ENCODE assay signal across 2 cellular contexts in the genomic region with DNA sequence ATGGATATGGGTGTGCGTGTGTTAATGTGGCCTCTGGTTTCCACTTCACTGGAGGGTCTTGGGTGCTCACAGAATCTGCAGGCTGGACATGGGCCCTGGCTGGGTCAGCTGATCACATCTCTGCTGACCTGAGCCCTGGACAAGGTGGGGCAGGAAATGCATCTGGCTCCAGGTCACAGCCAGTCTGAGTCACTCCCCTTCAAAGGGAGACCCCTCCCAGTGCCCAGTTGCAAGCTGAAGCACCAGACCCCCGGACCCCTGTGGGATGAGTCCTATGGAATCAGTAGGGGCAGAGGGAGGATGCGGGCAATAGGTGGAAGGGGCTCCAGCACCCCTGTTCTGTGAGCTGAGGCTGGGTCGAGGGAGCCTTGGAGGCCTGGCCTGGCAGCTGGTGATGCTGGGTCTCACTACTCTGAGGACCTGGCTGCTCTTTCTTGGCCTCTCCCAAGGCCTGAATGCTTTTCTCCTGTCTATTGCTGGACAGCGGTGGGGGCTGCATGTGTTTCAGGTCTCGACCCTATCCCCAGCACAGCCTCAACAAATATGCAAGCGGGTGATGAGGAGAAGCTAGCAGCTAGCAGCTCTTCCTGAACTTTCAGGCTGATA.
TF ChIP-seq lines count a peak whose summit lies in the region.

No MANE protein-coding gene starts in this region.

TF ChIP-seq in IMR-90, 13 proteins besides CTCF, POLR2A, EP300 and RAD21:
- no peak for TF ChIP-seq RFX5 (IDR thresholded peaks at IDR 0.05; ENCODE audit: low read depth, low read length)
- TF ChIP-seq CEBPB (IDR thresholded peaks at IDR 0.05; ENCODE audit: low read depth, low read length), result no peak
- TF ChIP-seq SMC3 (IDR thresholded peaks at IDR 0.05; ENCODE audit: low read depth, low read length), result no peak
- TF ChIP-seq FOS (IDR thresholded peaks at IDR 0.05; ENCODE audit: low read depth, low read length), result no peak
- TF ChIP-seq RCOR1 (IDR thresholded peaks at IDR 0.05; ENCODE audit: insufficient replicate concordance, low read length), result no peak
- no peak for TF ChIP-seq CHD1 (IDR thresholded peaks at IDR 0.05; ENCODE audit: low read depth, low read length)
- TF ChIP-seq MXI1 (IDR thresholded peaks at IDR 0.05; ENCODE audit: borderline replicate concordance, low read depth, low read length), result no peak
- TF ChIP-seq, protein P1, sequence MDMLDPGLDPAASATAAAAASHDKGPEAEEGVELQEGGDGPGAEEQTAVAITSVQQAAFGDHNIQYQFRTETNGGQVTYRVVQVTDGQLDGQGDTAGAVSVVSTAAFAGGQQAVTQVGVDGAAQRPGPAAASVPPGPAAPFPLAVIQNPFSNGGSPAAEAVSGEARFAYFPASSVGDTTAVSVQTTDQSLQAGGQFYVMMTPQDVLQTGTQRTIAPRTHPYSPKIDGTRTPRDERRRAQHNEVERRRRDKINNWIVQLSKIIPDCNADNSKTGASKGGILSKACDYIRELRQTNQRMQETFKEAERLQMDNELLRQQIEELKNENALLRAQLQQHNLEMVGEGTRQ (IDR thresholded peaks at IDR 0.05; ENCODE audit: low read depth, low read length), result no peak
- TF ChIP-seq MAZ (IDR thresholded peaks at IDR 0.05; ENCODE audit: borderline replicate concordance, low read depth, low read length), result no peak
- TF ChIP-seq, protein P2, sequence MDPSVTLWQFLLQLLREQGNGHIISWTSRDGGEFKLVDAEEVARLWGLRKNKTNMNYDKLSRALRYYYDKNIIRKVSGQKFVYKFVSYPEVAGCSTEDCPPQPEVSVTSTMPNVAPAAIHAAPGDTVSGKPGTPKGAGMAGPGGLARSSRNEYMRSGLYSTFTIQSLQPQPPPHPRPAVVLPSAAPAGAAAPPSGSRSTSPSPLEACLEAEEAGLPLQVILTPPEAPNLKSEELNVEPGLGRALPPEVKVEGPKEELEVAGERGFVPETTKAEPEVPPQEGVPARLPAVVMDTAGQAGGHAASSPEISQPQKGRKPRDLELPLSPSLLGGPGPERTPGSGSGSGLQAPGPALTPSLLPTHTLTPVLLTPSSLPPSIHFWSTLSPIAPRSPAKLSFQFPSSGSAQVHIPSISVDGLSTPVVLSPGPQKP (IDR thresholded peaks at IDR 0.05; ENCODE audit: borderline replicate concordance, low read depth, low read length), result no peak
- TF ChIP-seq BHLHE40 (IDR thresholded peaks at IDR 0.05; ENCODE audit: low read depth, low read length), result no peak
- no peak for TF ChIP-seq MAFK (IDR thresholded peaks at IDR 0.05; ENCODE audit: low read depth, low read length)
- no peak for TF ChIP-seq NFE2L2 (IDR thresholded peaks at IDR 0.05; ENCODE audit: low read depth, low read length)

TF ChIP-seq in H1, 55 proteins besides CTCF, POLR2A, EP300 and RAD21:
- TF ChIP-seq, protein P3, sequence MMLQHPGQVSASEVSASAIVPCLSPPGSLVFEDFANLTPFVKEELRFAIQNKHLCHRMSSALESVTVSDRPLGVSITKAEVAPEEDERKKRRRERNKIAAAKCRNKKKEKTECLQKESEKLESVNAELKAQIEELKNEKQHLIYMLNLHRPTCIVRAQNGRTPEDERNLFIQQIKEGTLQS (IDR thresholded peaks at IDR 0.05; ENCODE audit: insufficient read depth, low read depth, low read length), result no peak
- TF ChIP-seq TBP (IDR thresholded peaks at IDR 0.05; ENCODE audit: low read depth, low read length) (no peak), SIRT6 (IDR thresholded peaks at IDR 0.05; ENCODE audit: low read length) (no peak), EZH2 (IDR thresholded peaks at IDR 0.05; ENCODE audit: low read depth, low read length, severe bottlenecking) (no peak)
- TF ChIP-seq, protein P4, sequence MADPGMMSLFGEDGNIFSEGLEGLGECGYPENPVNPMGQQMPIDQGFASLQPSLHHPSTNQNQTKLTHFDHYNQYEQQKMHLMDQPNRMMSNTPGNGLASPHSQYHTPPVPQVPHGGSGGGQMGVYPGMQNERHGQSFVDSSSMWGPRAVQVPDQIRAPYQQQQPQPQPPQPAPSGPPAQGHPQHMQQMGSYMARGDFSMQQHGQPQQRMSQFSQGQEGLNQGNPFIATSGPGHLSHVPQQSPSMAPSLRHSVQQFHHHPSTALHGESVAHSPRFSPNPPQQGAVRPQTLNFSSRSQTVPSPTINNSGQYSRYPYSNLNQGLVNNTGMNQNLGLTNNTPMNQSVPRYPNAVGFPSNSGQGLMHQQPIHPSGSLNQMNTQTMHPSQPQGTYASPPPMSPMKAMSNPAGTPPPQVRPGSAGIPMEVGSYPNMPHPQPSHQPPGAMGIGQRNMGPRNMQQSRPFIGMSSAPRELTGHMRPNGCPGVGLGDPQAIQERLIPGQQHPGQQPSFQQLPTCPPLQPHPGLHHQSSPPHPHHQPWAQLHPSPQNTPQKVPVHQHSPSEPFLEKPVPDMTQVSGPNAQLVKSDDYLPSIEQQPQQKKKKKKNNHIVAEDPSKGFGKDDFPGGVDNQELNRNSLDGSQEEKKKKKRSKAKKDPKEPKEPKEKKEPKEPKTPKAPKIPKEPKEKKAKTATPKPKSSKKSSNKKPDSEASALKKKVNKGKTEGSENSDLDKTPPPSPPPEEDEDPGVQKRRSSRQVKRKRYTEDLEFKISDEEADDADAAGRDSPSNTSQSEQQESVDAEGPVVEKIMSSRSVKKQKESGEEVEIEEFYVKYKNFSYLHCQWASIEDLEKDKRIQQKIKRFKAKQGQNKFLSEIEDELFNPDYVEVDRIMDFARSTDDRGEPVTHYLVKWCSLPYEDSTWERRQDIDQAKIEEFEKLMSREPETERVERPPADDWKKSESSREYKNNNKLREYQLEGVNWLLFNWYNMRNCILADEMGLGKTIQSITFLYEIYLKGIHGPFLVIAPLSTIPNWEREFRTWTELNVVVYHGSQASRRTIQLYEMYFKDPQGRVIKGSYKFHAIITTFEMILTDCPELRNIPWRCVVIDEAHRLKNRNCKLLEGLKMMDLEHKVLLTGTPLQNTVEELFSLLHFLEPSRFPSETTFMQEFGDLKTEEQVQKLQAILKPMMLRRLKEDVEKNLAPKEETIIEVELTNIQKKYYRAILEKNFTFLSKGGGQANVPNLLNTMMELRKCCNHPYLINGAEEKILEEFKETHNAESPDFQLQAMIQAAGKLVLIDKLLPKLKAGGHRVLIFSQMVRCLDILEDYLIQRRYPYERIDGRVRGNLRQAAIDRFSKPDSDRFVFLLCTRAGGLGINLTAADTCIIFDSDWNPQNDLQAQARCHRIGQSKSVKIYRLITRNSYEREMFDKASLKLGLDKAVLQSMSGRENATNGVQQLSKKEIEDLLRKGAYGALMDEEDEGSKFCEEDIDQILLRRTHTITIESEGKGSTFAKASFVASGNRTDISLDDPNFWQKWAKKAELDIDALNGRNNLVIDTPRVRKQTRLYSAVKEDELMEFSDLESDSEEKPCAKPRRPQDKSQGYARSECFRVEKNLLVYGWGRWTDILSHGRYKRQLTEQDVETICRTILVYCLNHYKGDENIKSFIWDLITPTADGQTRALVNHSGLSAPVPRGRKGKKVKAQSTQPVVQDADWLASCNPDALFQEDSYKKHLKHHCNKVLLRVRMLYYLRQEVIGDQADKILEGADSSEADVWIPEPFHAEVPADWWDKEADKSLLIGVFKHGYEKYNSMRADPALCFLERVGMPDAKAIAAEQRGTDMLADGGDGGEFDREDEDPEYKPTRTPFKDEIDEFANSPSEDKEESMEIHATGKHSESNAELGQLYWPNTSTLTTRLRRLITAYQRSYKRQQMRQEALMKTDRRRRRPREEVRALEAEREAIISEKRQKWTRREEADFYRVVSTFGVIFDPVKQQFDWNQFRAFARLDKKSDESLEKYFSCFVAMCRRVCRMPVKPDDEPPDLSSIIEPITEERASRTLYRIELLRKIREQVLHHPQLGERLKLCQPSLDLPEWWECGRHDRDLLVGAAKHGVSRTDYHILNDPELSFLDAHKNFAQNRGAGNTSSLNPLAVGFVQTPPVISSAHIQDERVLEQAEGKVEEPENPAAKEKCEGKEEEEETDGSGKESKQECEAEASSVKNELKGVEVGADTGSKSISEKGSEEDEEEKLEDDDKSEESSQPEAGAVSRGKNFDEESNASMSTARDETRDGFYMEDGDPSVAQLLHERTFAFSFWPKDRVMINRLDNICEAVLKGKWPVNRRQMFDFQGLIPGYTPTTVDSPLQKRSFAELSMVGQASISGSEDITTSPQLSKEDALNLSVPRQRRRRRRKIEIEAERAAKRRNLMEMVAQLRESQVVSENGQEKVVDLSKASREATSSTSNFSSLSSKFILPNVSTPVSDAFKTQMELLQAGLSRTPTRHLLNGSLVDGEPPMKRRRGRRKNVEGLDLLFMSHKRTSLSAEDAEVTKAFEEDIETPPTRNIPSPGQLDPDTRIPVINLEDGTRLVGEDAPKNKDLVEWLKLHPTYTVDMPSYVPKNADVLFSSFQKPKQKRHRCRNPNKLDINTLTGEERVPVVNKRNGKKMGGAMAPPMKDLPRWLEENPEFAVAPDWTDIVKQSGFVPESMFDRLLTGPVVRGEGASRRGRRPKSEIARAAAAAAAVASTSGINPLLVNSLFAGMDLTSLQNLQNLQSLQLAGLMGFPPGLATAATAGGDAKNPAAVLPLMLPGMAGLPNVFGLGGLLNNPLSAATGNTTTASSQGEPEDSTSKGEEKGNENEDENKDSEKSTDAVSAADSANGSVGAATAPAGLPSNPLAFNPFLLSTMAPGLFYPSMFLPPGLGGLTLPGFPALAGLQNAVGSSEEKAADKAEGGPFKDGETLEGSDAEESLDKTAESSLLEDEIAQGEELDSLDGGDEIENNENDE (IDR thresholded peaks at IDR 0.05; ENCODE audit: insufficient replicate concordance, low read length), result no peak
